Comparison of ENCODE assay signal across 16 cellular contexts in genomic region chr6:46293641-46294316, GRCh38.
A peak's percentile ranks its signal among the peaks of the same experiment; 100 is the strongest.
DNase-seq lines count a peak whose midpoint lies in the region; ATAC-seq lines count a peak whose summit lies in the region.
"Had no signal": no experiment of that assay in that cellular context is flagged by ENCODE, and none has a peak within 500 bp of the region (broad histone marks: within the 10 kb centered on the region; RNA-seq: fewer than 3 reads in every experiment).

No MANE protein-coding gene starts in this region.

- H3K4me3 ChIP-seq in MG63: no peak overlapping the region
- H3K4me3 ChIP-seq: BLaER1 treated with 17β-estradiol and CSF1 and Interleukin-3, amounts not matched to agents 10 nM and 100 nM; cardiac muscle cell; right atrium auricular region had no signal

- DNase-seq in MG63 (no peak), NCI-H446 (lab: John Stamatoyannopoulos, UW) (no peak), T-helper 9 cell (no peak), left cardiac atrium (no peak)
- DNase-seq: activated T-cell treated with anti-CD3 and anti-CD28 coated beads, Interleukin-2, amount 50 U/mL, for 72 hours; erythroblast; GF-D8; NCI-H510A; trophoblast cell had no signal

- no peaks in the 10 kb centered on the region for H3K9me3 ChIP-seq in MG63
- H3K9me3 ChIP-seq: right atrium auricular region had no signal

- no peaks in the 10 kb centered on the region for H3K27me3 ChIP-seq in MG63
- H3K27me3 ChIP-seq: BLaER1 treated with 17β-estradiol and CSF1 and Interleukin-3, amounts not matched to agents 10 nM and 100 nM; cardiac muscle cell; right atrium auricular region had no signal

- intact Hi-C loops in left cardiac atrium (cut with DNase I): no loop called here

- H3K36me3 ChIP-seq in MG63: no peaks in the 10 kb centered on the region
- H3K36me3 ChIP-seq: BLaER1 treated with 17β-estradiol and CSF1 and Interleukin-3, amounts not matched to agents 10 nM and 100 nM; cardiac muscle cell; right atrium auricular region had no signal

- peak; percentile 86 for ATAC-seq in GM18519 (IDR thresholded peaks at IDR 0.05; ENCODE audit: low FRiP score, unreplicated experiment)
- ATAC-seq in GM21367 (IDR thresholded peaks at IDR 0.05; ENCODE audit: unreplicated experiment): peak; percentile 78
- ATAC-seq in HG02943 (IDR thresholded peaks at IDR 0.05; ENCODE audit: low read depth, unreplicated experiment): peak; percentile 61
- ATAC-seq in HG03575 (IDR thresholded peaks at IDR 0.05; ENCODE audit: extremely low read depth, insufficient number of reproducible peaks, low FRiP score, unreplicated experiment): peak; percentile 85
- no peak for ATAC-seq in left cardiac atrium

Comparison
In these comparisons a context has a peak if more than half of its experiments do, and no peak if none do; other contexts are left out.
1. ATAC-seq: peak in GM18519 (single experiment), GM21367 (single experiment), HG02943 (single experiment) and HG03575 (single experiment); none in left cardiac atrium (0 of 2).